Comparison of ENCODE assay signal across 7 cellular contexts in the genomic region with DNA sequence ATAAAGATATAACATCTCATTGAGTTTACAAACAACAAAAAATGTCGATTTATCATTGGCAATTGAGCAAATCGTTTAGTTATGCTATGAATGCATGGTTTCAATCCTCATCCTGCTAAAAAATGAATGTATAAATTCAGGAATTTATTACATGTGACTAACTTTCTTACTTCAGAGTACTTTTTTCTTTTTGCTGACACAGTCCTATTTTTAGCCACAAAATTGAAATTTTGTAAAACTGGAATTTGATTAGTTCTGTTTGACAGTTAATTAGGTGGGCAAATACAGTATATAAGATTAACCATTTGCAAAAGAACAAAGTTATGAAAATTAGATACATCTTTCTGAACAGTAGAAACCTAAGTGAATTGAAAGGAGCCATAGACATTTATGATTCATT.
"Had no signal": no experiment of that assay in that cellular context is flagged by ENCODE, and none has a peak within 500 bp of the region (broad histone marks: within the 10 kb centered on the region; RNA-seq: fewer than 3 reads in every experiment).

No MANE protein-coding gene starts in this region.

- H3K4me3 ChIP-seq: GM12878 had no signal

- ATAC-seq: GM12878 had no signal

- DNase-seq: GDM1, GF-D8 had no signal

- FAIRE-seq: GM12878, GM12891, GM12892, GM18507, GM19239 had no signal
